Comparison of ENCODE assay signal across 2 cellular contexts in the genomic region with DNA sequence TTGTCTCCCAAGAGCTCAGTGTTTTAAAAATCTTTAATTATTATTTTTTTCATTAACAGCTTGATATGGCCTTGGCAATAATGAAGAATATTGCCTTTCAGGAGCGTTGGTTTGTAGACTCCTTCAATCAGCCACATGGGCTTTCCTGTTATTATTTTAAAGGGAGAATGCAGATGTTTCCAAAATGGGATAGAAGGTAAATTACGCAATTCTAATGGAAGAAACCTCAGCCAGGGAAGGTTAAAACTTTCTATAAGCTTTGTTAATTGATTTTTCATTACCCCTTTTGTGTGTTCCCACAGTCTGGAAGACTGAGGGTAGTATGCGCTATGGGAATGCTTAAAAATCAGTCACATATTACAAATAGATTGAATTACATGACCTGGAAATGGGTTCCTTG.
TF ChIP-seq lines count a peak whose summit lies in the region.

No MANE protein-coding gene starts in this region.

TF ChIP-seq in IMR-90, 13 proteins besides CTCF, POLR2A, EP300 and RAD21:
- no peak for TF ChIP-seq SMC3 (IDR thresholded peaks at IDR 0.05; ENCODE audit: low read depth, low read length)
- peak; percentile 68 for TF ChIP-seq CEBPB (IDR thresholded peaks at IDR 0.05; ENCODE audit: low read depth, low read length)

TF ChIP-seq in H1, 55 proteins besides CTCF, POLR2A, EP300 and RAD21:
- TF ChIP-seq CEBPB (IDR thresholded peaks at IDR 0.05; ENCODE audit: low read depth, low read length): peak; percentile 51; the same call in 1 of the 2 replicates
- no peak for TF ChIP-seq TEAD4 (IDR thresholded peaks at IDR 0.05; ENCODE audit: low read depth, low read length)
